ENCODE assay signal across 31 cellular contexts in genomic region chr12:10126401-10126800, GRCh38. TPM values are rescaled to one million over a fixed set of nuclear protein-coding genes. Genes with fewer than 3 reads are reported as not detected.
"Had no signal": no experiment of that assay in that cellular context is flagged by ENCODE, and none has a peak within 500 bp of the region (broad histone marks: within the 10 kb centered on the region; RNA-seq: fewer than 3 reads in every experiment).

No MANE protein-coding gene starts in this region.

- FAIRE-seq: keratinocyte had no signal

- H3K9me3 Mint-ChIP-seq: nephron progenitor cell had no signal

- H3K36me3 ChIP-seq: colonic mucosa, gastrocnemius medialis, lower lobe of right lung, right atrium auricular region, stomach, thyroid gland had no signal

- H3K4me3 Mint-ChIP-seq: endodermal cell; naive thymus-derived CD8-positive, alpha-beta T cell; nephron progenitor cell had no signal

- H3K4me3 ChIP-seq: colonic mucosa, dorsolateral prefrontal cortex, gastrocnemius medialis, lower lobe of right lung, right atrium auricular region, smooth muscle cell, stomach, thyroid gland had no signal

- ATAC-seq: esophagus mucosa; gastrocnemius medialis; left ventricle myocardium superior; lower lobe of right lung; naive thymus-derived CD8-positive, alpha-beta T cell; sciatic nerve had no signal

- DNase-seq: colonic mucosa; dorsolateral prefrontal cortex; effector CD4-positive, alpha-beta T cell; endodermal cell; foreskin fibroblast; gastrocnemius medialis; head of caudate nucleus; left ventricle myocardium superior; lower lobe of right lung; naive thymus-derived CD8-positive, alpha-beta T cell; nephron progenitor cell; stimulated activated CD4-positive, alpha-beta T cell treated with anti-CD3 and anti-CD28 coated beads, Interleukin-12 subunit alpha, Interleukin-12 subunit beta, amount 100 ng/mL, for 4 hours; stimulated activated CD4-positive, alpha-beta T cell treated with anti-CD3 and anti-CD28 coated beads, Interleukin-1b, Interleukin-23, amount 100 ng/mL, for 48 hours; stimulated activated CD4-positive, alpha-beta T cell treated with anti-CD3 and anti-CD28 coated beads, Interleukin-4, amount 100 ng/mL, for 1 hour; stimulated activated CD8-positive, alpha-beta memory T cell treated with anti-CD3 and anti-CD28 coated beads, Interleukin-4, amount 100 ng/mL, for 48 hours; stimulated activated naive CD4-positive, alpha-beta T cell treated with Interleukin-2 at 50 U/mL for 16 hours; stomach; thyroid gland; trophoblast cell had no signal

- H3K9ac ChIP-seq: parathyroid adenoma had no signal

- H3K27ac Mint-ChIP-seq: endodermal cell; naive thymus-derived CD8-positive, alpha-beta T cell; nephron progenitor cell; progenitor cell of endocrine pancreas had no signal

- H3K79me2 ChIP-seq: parathyroid adenoma had no signal

- H3K36me3 Mint-ChIP-seq: naive thymus-derived CD8-positive, alpha-beta T cell had no signal

- H3K4me2 ChIP-seq: smooth muscle cell had no signal

- H3K4me1 Mint-ChIP-seq: nephron progenitor cell had no signal

- H3K9me3 ChIP-seq: colonic mucosa, gastrocnemius medialis, lower lobe of right lung, right atrium auricular region, stomach, thyroid gland had no signal

- H3K27ac ChIP-seq: colonic mucosa, dorsolateral prefrontal cortex, epithelial cell of prostate, gastrocnemius medialis, lower lobe of right lung, parathyroid adenoma, right atrium auricular region, stomach, thyroid gland had no signal

- H2AFZ ChIP-seq: parathyroid adenoma had no signal

- H3K4me1 ChIP-seq: colonic mucosa, gastrocnemius medialis, parathyroid adenoma, stomach, thyroid gland had no signal

- H3K27me3 ChIP-seq: colonic mucosa, dorsolateral prefrontal cortex, gastrocnemius medialis, right atrium auricular region, stomach, thyroid gland had no signal

RNA-seq across cellular contexts. Expression of gene CLEC7A, which starts 3.6 kb away (rescaled TPM):
- total RNA-seq: chondrocyte; endodermal cell; myocyte; naive thymus-derived CD8-positive, alpha-beta T cell; progenitor cell of endocrine pancreas had no signal
- polyA plus RNA-seq: smooth muscle cell had no signal

RNA-seq across cellular contexts. Expression of gene CLEC1A, which starts 27.6 kb away (rescaled TPM):
- total RNA-seq: chondrocyte; endodermal cell; myocyte; naive thymus-derived CD8-positive, alpha-beta T cell; progenitor cell of endocrine pancreas; smooth muscle cell had no signal
- polyA plus RNA-seq: naive thymus-derived CD8-positive, alpha-beta T cell; smooth muscle cell had no signal

RNA-seq across cellular contexts. Expression of gene OLR1, which starts 45.5 kb away (rescaled TPM):
- total RNA-seq: chondrocyte; myocyte; naive thymus-derived CD8-positive, alpha-beta T cell; progenitor cell of endocrine pancreas had no signal
- polyA plus RNA-seq: naive thymus-derived CD8-positive, alpha-beta T cell had no signal

RNA-seq across cellular contexts. Expression of gene TMEM52B, which starts 52.4 kb away (rescaled TPM):
- total RNA-seq: chondrocyte; colonic mucosa; endodermal cell; esophagus mucosa; gastrocnemius medialis; glomerular endothelial cell; left ventricle myocardium superior; mesenteric fat pad; myocyte; naive thymus-derived CD8-positive, alpha-beta T cell; progenitor cell of endocrine pancreas; thyroid gland had no signal
- polyA plus RNA-seq: keratinocyte; naive thymus-derived CD8-positive, alpha-beta T cell had no signal
